ENCODE assay signal across 15 cellular contexts in the genomic region with DNA sequence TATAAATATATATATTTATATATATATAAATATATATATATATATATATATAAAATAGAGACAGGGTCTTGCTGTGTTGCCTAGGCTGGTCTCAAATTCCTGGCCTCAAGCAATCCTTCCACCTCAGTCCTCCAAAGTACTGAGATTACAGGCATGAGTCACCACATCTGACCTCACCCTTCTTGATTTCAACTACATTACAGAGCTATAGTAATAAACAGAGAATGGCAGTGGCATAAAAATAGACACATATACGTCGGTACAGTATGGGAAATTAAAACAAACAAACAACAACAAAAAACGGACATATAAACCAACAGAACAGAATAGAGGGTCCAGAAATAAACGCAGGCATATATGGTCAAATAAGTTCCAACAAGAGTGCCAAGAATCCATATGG.
DNase-seq lines count a peak whose midpoint lies in the region; ATAC-seq and TF ChIP-seq lines count a peak whose summit lies in the region.
"Had no signal": no experiment of that assay in that cellular context is flagged by ENCODE, and none has a peak within 500 bp of the region (broad histone marks: within the 10 kb centered on the region; RNA-seq: fewer than 3 reads in every experiment).

No MANE protein-coding gene starts in this region.

- H3K27ac ChIP-seq in foreskin keratinocyte (no peak overlapping the region), gastrocnemius medialis (no peak overlapping the region)
- H3K27ac ChIP-seq in CD8-positive, alpha-beta memory T cell (ENCODE audit: low read depth, low read length), result no peak overlapping the region

- in situ Hi-C loops in gastrocnemius medialis (cut with MboI; ENCODE audit: low sequenced_read_pairs in 4 of 4), result no loop called here

- no peak for TF ChIP-seq POLR2A in gastrocnemius medialis (IDR thresholded peaks at IDR 0.05)

- no peaks in the 10 kb centered on the region for H3K27me3 ChIP-seq in foreskin keratinocyte
- no peaks in the 10 kb centered on the region for H3K27me3 ChIP-seq in gastrocnemius medialis
- no peaks in the 10 kb centered on the region for H3K27me3 ChIP-seq in CD8-positive, alpha-beta memory T cell (ENCODE audit: insufficient read depth, low read length, poor library complexity, severe bottlenecking)

- POLR2A ChIA-PET in CD8-positive, alpha-beta memory T cell (lab: Charles Lee), result no interaction called here

- CTCF ChIA-PET in CD8-positive, alpha-beta memory T cell (lab: Charles Lee), result no interaction called here

- no peaks in the 10 kb centered on the region for H3K36me3 Mint-ChIP-seq in CD8-positive, alpha-beta memory T cell
- H3K36me3 Mint-ChIP-seq: CD8-positive, alpha-beta T cell; IgD-negative memory B cell had no signal

- H3K27me3 Mint-ChIP-seq in CD8-positive, alpha-beta memory T cell, result no peaks in the 10 kb centered on the region
- H3K27me3 Mint-ChIP-seq: IgD-negative memory B cell had no signal

- intact Hi-C loops in gastrocnemius medialis (cut with DNase I; ENCODE audit: low total_unique reads), result no loop called here

- DNase-seq in HT1080 (ENCODE audit: low read depth) (peak; percentile 50), amniotic epithelial cell (ENCODE audit: low read depth) (peak; percentile 1), foreskin keratinocyte (peak in 1 of 2 donors; percentile 7), gastrocnemius medialis (no peak), Kasumi-1 (lab: John Stamatoyannopoulos, UW) (no peak)
- DNase-seq in CD8-positive, alpha-beta memory T cell, result no peak
- DNase-seq: CD8-positive, alpha-beta T cell; H9; NCI-H1436 treated with DMSO at 0.1 percent for 48 hours; NCI-H2081 treated with DMSO at 0.1 percent for 48 hours; NCI-H2227 treated with DMSO at 0.1 percent for 48 hours; NK-92 treated with Interleukin-12 subunit alpha and Interleukin-12 subunit beta, amount 100 ng/mL, for 24 hours; OCI-M1 had no signal

- TF ChIP-seq CTCF in foreskin keratinocyte (conservative IDR thresholded peaks at IDR 0.05) (no peak), gastrocnemius medialis (IDR thresholded peaks at IDR 0.05 in 4 of 5, conservative IDR thresholded peaks at IDR 0.05 in 1 of 5) (no peak)

- H3K4me1 ChIP-seq in foreskin keratinocyte, result no peaks in the 10 kb centered on the region
- H3K4me1 ChIP-seq in gastrocnemius medialis, result no peaks in the 10 kb centered on the region
- no peaks in the 10 kb centered on the region for H3K4me1 ChIP-seq in CD8-positive, alpha-beta memory T cell (ENCODE audit: insufficient read depth, low read length)

- H3K27ac Mint-ChIP-seq in CD8-positive, alpha-beta memory T cell, result no peak overlapping the region
- H3K27ac Mint-ChIP-seq: CD8-positive, alpha-beta T cell; H9 had no signal

- peak; percentile 57 for ATAC-seq in foreskin keratinocyte
- no peak for ATAC-seq in gastrocnemius medialis
- no peak for ATAC-seq in GM19397 (IDR thresholded peaks at IDR 0.05; ENCODE audit: unreplicated experiment)
- ATAC-seq: CD8-positive, alpha-beta T cell had no signal

- peaks cover 0 to 8% (median 3%) of the 10 kb centered on the region in 5 donors for H3K9me3 Mint-ChIP-seq in CD8-positive, alpha-beta memory T cell

- H3K4me3 ChIP-seq in gastrocnemius medialis, result no peak overlapping the region
- no peak overlapping the region for H3K4me3 ChIP-seq in CD8-positive, alpha-beta memory T cell (ENCODE audit: low read length)

- no peaks in the 10 kb centered on the region for H3K4me1 Mint-ChIP-seq in CD8-positive, alpha-beta memory T cell
- H3K4me1 Mint-ChIP-seq: H9, IgD-negative memory B cell had no signal

- H3K4me3 Mint-ChIP-seq in CD8-positive, alpha-beta memory T cell, result no peak overlapping the region
- H3K4me3 Mint-ChIP-seq: CD8-positive, alpha-beta T cell; H9; IgD-negative memory B cell had no signal

- H3K36me3 ChIP-seq in gastrocnemius medialis, result no peaks in the 10 kb centered on the region
- H3K36me3 ChIP-seq in CD8-positive, alpha-beta memory T cell (ENCODE audit: insufficient read depth, low read length), result no peaks in the 10 kb centered on the region

- H3K9me3 ChIP-seq in gastrocnemius medialis, result no peaks in the 10 kb centered on the region
- no peaks in the 10 kb centered on the region for H3K9me3 ChIP-seq in CD8-positive, alpha-beta memory T cell (ENCODE audit: low read length)

Comparison
In these comparisons a context has a peak if more than half of its experiments do, and no peak if none do; other contexts are left out.
1. DNase-seq: peak in HT1080 (single experiment) and amniotic epithelial cell (single experiment); none in gastrocnemius medialis (0 of 2), CD8-positive, alpha-beta memory T cell (0 of 5) and Kasumi-1 (0 of 2).